Comparison of ENCODE assay signal across 1 cellular context in genomic region chr2:165629776-165630175, GRCh38.
TF ChIP-seq lines count a peak whose summit lies in the region.

No MANE protein-coding gene starts in this region.

TF ChIP-seq in GM23338, 12 proteins besides CTCF, POLR2A, EP300 and RAD21 (continued from another document):
- no peak for TF ChIP-seq ZNF462 (CRISPR knock-in tag; IDR thresholded peaks at IDR 0.05)
- TF ChIP-seq ETS1 (IDR thresholded peaks at IDR 0.05) = no peak
- no peak for TF ChIP-seq STAT1 (IDR thresholded peaks at IDR 0.05; ENCODE audit: unreplicated experiment)
TF ChIP-seq in GM23338: peak in this region for 0.
